22 cellular contexts compared by ENCODE assay signal in the genomic region with DNA sequence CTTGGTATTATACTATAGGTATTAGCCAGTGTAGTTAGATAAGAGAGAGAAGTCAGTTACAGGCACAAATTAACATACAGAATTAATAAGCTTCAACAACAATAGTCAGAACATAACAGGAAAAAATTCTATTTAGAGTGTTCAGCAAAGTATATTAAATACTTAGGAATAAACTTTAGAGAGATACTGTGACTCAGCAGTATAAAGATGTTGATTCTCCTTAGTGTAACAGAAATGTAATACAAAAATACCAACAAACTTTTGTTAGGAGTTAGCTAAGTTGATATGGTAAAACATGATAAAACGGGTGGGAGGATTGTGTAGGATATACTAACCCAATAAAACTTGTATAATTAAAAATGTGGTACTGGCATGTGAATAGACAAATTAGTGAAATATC.
"Had no signal": no experiment of that assay in that cellular context is flagged by ENCODE, and none has a peak within 500 bp of the region (broad histone marks: within the 10 kb centered on the region; RNA-seq: fewer than 3 reads in every experiment).

No MANE protein-coding gene starts in this region.

- H3K9me3 Mint-ChIP-seq: IgD-negative memory B cell, T-cell had no signal

- H3K9me3 ChIP-seq: SK-N-SH had no signal

- FAIRE-seq: HepG2 had no signal

- DNase-seq: KBM-7, MV-4-11, NCI-H1048, NCI-H1105, NCI-H1417, NCI-H1436 treated with DMSO at 0.1 percent for 48 hours, NCI-H1694, NCI-H187 treated with DMSO at 0.1 percent for 48 hours, NCI-H2029 treated with DMSO at 0.1 percent for 48 hours, NCI-H2171 treated with DMSO at 0.1 percent for 48 hours, NCI-H345, NCI-H446 treated with DMSO at 0.1 percent for 48 hours, NCI-H510A treated with DMSO at 0.1 percent for 48 hours, NCI-H526 treated with DMSO at 0.1 percent for 48 hours, NCI-H748 treated with DMSO at 0.1 percent for 48 hours, SHP77, SK-N-SH, SW 1271, T-cell had no signal

- ATAC-seq: HepG2, T-cell had no signal

- H3K27ac Mint-ChIP-seq: T-cell had no signal

- H3K4me3 Mint-ChIP-seq: IgD-negative memory B cell, T-cell had no signal

- H3K4me2 ChIP-seq: SK-N-SH had no signal

- H3K9ac ChIP-seq: SK-N-SH had no signal

- H3K27ac ChIP-seq: RWPE1 had no signal

- H3K27me3 Mint-ChIP-seq: IgD-negative memory B cell, T-cell had no signal
